In the genomic region with DNA sequence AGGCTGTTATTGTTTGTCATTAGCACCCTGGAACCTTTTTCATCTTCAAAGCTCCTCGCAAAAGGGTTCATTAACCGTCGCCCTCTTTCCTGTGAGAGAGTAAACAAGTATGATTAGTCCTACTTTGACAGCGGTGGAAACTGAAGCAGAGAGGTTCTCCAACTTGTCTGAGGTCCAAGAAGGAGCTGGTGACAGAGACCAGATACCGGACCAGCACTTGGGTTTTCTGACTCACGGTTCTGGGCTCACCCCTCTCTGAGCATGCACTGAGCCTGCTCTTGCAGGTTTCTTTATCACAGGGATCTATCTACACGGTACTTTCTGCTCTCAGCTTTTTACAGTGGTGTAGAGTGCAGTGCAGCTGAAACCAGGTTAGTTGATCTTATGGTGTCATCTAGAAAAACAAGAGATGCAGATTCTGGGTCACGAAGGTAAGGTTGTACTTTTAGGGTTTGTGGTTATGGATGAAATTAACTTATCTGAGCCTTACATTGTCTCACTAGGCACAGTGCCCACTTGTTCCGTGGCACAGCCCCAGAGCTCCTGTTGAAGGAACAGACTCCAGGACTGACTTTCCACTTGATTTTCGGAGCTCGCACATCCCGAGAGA, we compare ENCODE assay signal across 8 cellular contexts.
DNase-seq lines count a peak whose midpoint lies in the region; ATAC-seq and TF ChIP-seq lines count a peak whose summit lies in the region.

No MANE protein-coding gene starts in this region.

- peaks cover 33 to 72% (median 65%) of the 10 kb centered on the region in 4 donors for H3K4me1 ChIP-seq in esophagus muscularis mucosa

- H3K4me3 ChIP-seq in esophagus muscularis mucosa: peak overlapping the region; percentile 25 to 50 (median 41)

- TF ChIP-seq EP300 in esophagus muscularis mucosa (IDR thresholded peaks at IDR 0.05): no peak

- ATAC-seq in GM18498 (IDR thresholded peaks at IDR 0.05; ENCODE audit: unreplicated experiment) (peak; percentile 58), HG02973 (IDR thresholded peaks at IDR 0.05; ENCODE audit: unreplicated experiment) (peak; percentile 46)

- H3K27ac ChIP-seq in esophagus muscularis mucosa (replicated peaks in 1 of 4): peak overlapping the region; percentile 87 to 91 (median 90)

- H3K36me3 ChIP-seq in esophagus muscularis mucosa: peaks cover 0 to 7% (median 2%) of the 10 kb centered on the region in 4 donors

- H3K9me3 ChIP-seq in esophagus muscularis mucosa: no peaks in the 10 kb centered on the region

- intact Hi-C loops in esophagus muscularis mucosa (cut with DNase I): no loop called here

- no peak for TF ChIP-seq POLR2A in esophagus muscularis mucosa (IDR thresholded peaks at IDR 0.05; ENCODE audit: low read depth)

- TF ChIP-seq CTCF in esophagus muscularis mucosa (IDR thresholded peaks at IDR 0.05): no peak

- no peaks in the 10 kb centered on the region for H3K27me3 ChIP-seq in esophagus muscularis mucosa

- peak; percentile 75 to 83 for DNase-seq in activated CD4-positive, alpha-beta T cell treated with anti-CD3 and anti-CD28 coated beads, Interleukin-2, amount 50 U/mL, for 48 hours
- no peak for DNase-seq in esophagus muscularis mucosa (ENCODE audit: extremely low spot score)
- peak in 3 of 4 experiments; percentile 49 to 69 (median 64) for DNase-seq in stimulated activated CD4-positive, alpha-beta T cell treated with anti-CD3 and anti-CD28 coated beads, Interleukin-1b, Interleukin-23, amount 100 ng/mL, for 24 hours (ENCODE audit: low read depth in 4 of 4, low spot score in 1 of 4)
- DNase-seq in SKM-1 treated with dmso at 0.1 percent for 144 hours (lab: John Stamatoyannopoulos, UW; ENCODE audit: unreplicated experiment): no peak
- no peak for DNase-seq in NCI-H128 (lab: John Stamatoyannopoulos, UW; ENCODE audit: unreplicated experiment)
- DNase-seq in NCI-H2227 (lab: John Stamatoyannopoulos, UW; ENCODE audit: unreplicated experiment): no peak

- WGBS in esophagus muscularis mucosa: 24% methylated on average over 12 of the region's 12 CpGs

Comparison
In these comparisons a context has a peak if more than half of its experiments do, and no peak if none do; other contexts are left out.
1. DNase-seq: peak in activated CD4-positive, alpha-beta T cell treated with anti-CD3 and anti-CD28 coated beads, Interleukin-2, amount 50 U/mL, for 48 hours (2 of 2) and stimulated activated CD4-positive, alpha-beta T cell treated with anti-CD3 and anti-CD28 coated beads, Interleukin-1b, Interleukin-23, amount 100 ng/mL, for 24 hours (3 of 4); none in esophagus muscularis mucosa (single experiment), SKM-1 treated with dmso at 0.1 percent for 144 hours (single experiment), NCI-H128 (single experiment) and NCI-H2227 (single experiment).